11 cellular contexts compared by ENCODE assay signal in genomic region chr1:97186381-97186780, GRCh38.
DNase-seq lines count a peak whose midpoint lies in the region; ATAC-seq, FAIRE-seq and TF ChIP-seq lines count a peak whose summit lies in the region.
"Had no signal": no experiment of that assay in that cellular context is flagged by ENCODE, and none has a peak within 500 bp of the region (broad histone marks: within the 10 kb centered on the region; RNA-seq: fewer than 3 reads in every experiment).

No MANE protein-coding gene starts in this region.

- H3K36me3 ChIP-seq in NT2/D1 (ENCODE audit: insufficient read depth, insufficient read length, low read length) (no peaks in the 10 kb centered on the region), endothelial cell of umbilical vein (ENCODE audit: control insufficient read depth in 2 of 2, extremely low read depth in 1 of 2, insufficient read depth in 2 of 2, low read length in 2 of 2) (no peaks in the 10 kb centered on the region)

- FAIRE-seq in endothelial cell of umbilical vein (lab: Jason Lieb, UNC) = peak; percentile 44

- H3K27me3 ChIP-seq in NT2/D1 (ENCODE audit: insufficient read depth, insufficient read length) (no peaks in the 10 kb centered on the region), endothelial cell of umbilical vein (ENCODE audit: control insufficient read depth in 2 of 2, insufficient read depth in 2 of 2, low read length in 2 of 2) (no peaks in the 10 kb centered on the region)

- no peaks in the 10 kb centered on the region for H4K20me1 ChIP-seq in endothelial cell of umbilical vein (replicated peaks; ENCODE audit: control insufficient read depth, extremely low read depth, insufficient read depth, low read length)

- H3K4me2 ChIP-seq in endothelial cell of umbilical vein (ENCODE audit: insufficient read depth, low read length) = no peak overlapping the region

- no peak overlapping the region for H3K27ac ChIP-seq in endothelial cell of umbilical vein (ENCODE audit: insufficient read depth, low read depth, low read length)
- H3K27ac ChIP-seq: HL-60 had no signal

- no peaks in the 10 kb centered on the region for H3K79me2 ChIP-seq in endothelial cell of umbilical vein (ENCODE audit: control insufficient read depth, insufficient read depth, low read length)

- no peaks in the 10 kb centered on the region for H3K9me1 ChIP-seq in endothelial cell of umbilical vein (replicated peaks; ENCODE audit: control insufficient read depth, extremely low read depth, insufficient read depth, low read length)

- no peaks in the 10 kb centered on the region for H3K9me3 ChIP-seq in NT2/D1 (ENCODE audit: insufficient read depth, low read length)
- no peaks in the 10 kb centered on the region for H3K9me3 ChIP-seq in endothelial cell of umbilical vein (replicated peaks; ENCODE audit: control insufficient read depth, insufficient read depth, low read length)

- H3K9ac ChIP-seq in NT2/D1 (ENCODE audit: insufficient read length, low read depth) = no peak overlapping the region
- H3K9ac ChIP-seq in endothelial cell of umbilical vein (replicated peaks; ENCODE audit: extremely low read depth, insufficient read depth, low read length) = no peak overlapping the region

- dilution Hi-C loops in endothelial cell of umbilical vein (cut with MboI; ENCODE audit: extremely low pct_ligation_motif_present, low sequenced_read_pairs) = no loop called here

- H3K4me1 ChIP-seq in NT2/D1 (ENCODE audit: insufficient read depth, insufficient read length) (no peaks in the 10 kb centered on the region), endothelial cell of umbilical vein (ENCODE audit: control insufficient read depth, extremely low read depth, insufficient read depth, low read length) (no peaks in the 10 kb centered on the region)

- in situ Hi-C loops in ACHN (cut with HindIII; ENCODE audit: low pct_ligation_motif_present, low pct_unique_long_range_greater_than_20kb, low sequenced_read_pairs) = no loop called here

- DNase-seq in ACHN (peak; percentile 13), GM12865 (ENCODE audit: low read depth) (peak; percentile 24), NT2/D1 (ENCODE audit: low read depth, low spot score) (peak; percentile 13), endothelial cell of umbilical vein (ENCODE audit: low read depth, low spot score) (peak; percentile 12), hypothalamus (lab: John Stamatoyannopoulos, UW) (no peak), NCI-H2196 treated with DMSO at 0.1 percent for 48 hours (lab: John Stamatoyannopoulos, UW; ENCODE audit: unreplicated experiment) (no peak), NCI-H2227 treated with DMSO at 0.1 percent for 48 hours (lab: John Stamatoyannopoulos, UW) (no peak)
- DNase-seq: activated CD8-positive, alpha-beta memory T cell treated with anti-CD3 and anti-CD28 coated beads, Interleukin-2, amount 50 U/mL, for 48 hours; NCI-H2171 had no signal

- H3K4me3 ChIP-seq in GM12865 (ENCODE audit: low read depth, low read length) (no peak overlapping the region), NT2/D1 (ENCODE audit: insufficient read length, low read depth) (no peak overlapping the region), endothelial cell of umbilical vein (replicated peaks in 1 of 3; ENCODE audit: insufficient read depth in 1 of 3, low read depth in 1 of 3, low read length in 3 of 3) (no peak overlapping the region)

- no peak overlapping the region for H2AFZ ChIP-seq in endothelial cell of umbilical vein (ENCODE audit: low read depth, low read length)

- CTCF ChIA-PET in endothelial cell of umbilical vein (lab: Charles Lee) = interaction anchor here (0.6 to 1.4 kb wide), 2 partner anchors 592 to 1282 kb away, joined by 4 to 8 read pairs; no protein-coding TSS in a partner anchor

- TF ChIP-seq POLR2A in endothelial cell of umbilical vein (IDR thresholded peaks at IDR 0.05; ENCODE audit: low read depth, low read length) = no peak

- POLR2A ChIA-PET in endothelial cell of umbilical vein (lab: Charles Lee) = no interaction called here

- BruUV-seq in endothelial cell of umbilical vein (replicated peaks; lab: Mats Ljungman, UMichigan) = no TSS peak

- intact Hi-C loops in endothelial cell of umbilical vein (cut with micrococcal nuclease) = no loop called here

- no peak for TF ChIP-seq CTCF in GM12865 (IDR thresholded peaks at IDR 0.05; ENCODE audit: insufficient read depth, low read depth, low read length, missing control alignments)
- peak in 1 of 2 donors; percentile 3 for TF ChIP-seq CTCF in endothelial cell of umbilical vein (IDR thresholded peaks at IDR 0.05; ENCODE audit: extremely low read depth in 1 of 2, insufficient read depth in 1 of 2, low read depth in 1 of 2, low read length in 2 of 2)

- ATAC-seq in GM19023 (IDR thresholded peaks at IDR 0.05; ENCODE audit: unreplicated experiment) = no peak

TF ChIP-seq in endothelial cell of umbilical vein, 7 proteins besides CTCF, POLR2A, EP300 and RAD21:
- no peak for TF ChIP-seq GATA2 (IDR thresholded peaks at IDR 0.05; ENCODE audit: insufficient read depth, insufficient read length, low read depth, low read length)
- TF ChIP-seq MAX (IDR thresholded peaks at IDR 0.05; ENCODE audit: insufficient read depth, insufficient read length) = no peak
- no peak for TF ChIP-seq FOS (IDR thresholded peaks at IDR 0.05; ENCODE audit: borderline replicate concordance, insufficient read depth, low read length)
- no peak for TF ChIP-seq MYC (IDR thresholded peaks at IDR 0.05; ENCODE audit: low read depth, low read length)
- TF ChIP-seq JUN (IDR thresholded peaks at IDR 0.05; ENCODE audit: borderline replicate concordance, insufficient read depth, insufficient read length, low read depth) = no peak
- no peak for TF ChIP-seq POLR2AphosphoS5 (IDR thresholded peaks at IDR 0.05; ENCODE audit: insufficient read depth, low read depth, low read length)
- no peak for TF ChIP-seq EZH2 (IDR thresholded peaks at IDR 0.05; ENCODE audit: borderline replicate concordance, low read depth, low read length, severe bottlenecking)

Comparison
In these comparisons a context has a peak if more than half of its experiments do, and no peak if none do; other contexts are left out.
1. DNase-seq: peak in ACHN (single experiment), GM12865 (single experiment), NT2/D1 (single experiment) and endothelial cell of umbilical vein (single experiment); none in hypothalamus (0 of 51), NCI-H2196 treated with DMSO at 0.1 percent for 48 hours (single experiment) and NCI-H2227 treated with DMSO at 0.1 percent for 48 hours (single experiment).